In the genomic region with DNA sequence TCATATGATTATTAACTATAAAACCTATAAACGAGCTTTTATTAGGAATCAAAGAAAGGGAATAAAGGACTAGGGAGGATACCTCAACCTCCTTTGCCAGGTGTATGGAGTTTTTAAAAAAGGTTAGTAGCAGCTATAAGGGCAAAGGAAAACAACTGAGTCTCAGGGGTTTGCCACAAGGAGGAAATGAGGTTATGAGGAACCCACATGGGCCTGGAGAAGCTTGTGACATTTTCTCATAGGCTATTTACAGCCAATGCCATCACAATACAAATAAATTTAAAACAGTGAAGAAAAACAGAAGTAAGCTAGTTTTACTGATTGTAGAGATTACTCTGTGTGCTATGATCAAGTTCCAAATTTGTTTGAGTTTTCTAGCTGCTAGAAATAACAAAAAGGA, we compare ENCODE assay signal across 14 cellular contexts.
"Had no signal": no experiment of that assay in that cellular context is flagged by ENCODE, and none has a peak within 500 bp of the region (broad histone marks: within the 10 kb centered on the region; RNA-seq: fewer than 3 reads in every experiment).

No MANE protein-coding gene starts in this region.

- DNase-seq: activated CD4-positive, alpha-beta T cell treated with anti-CD3 and anti-CD28 coated beads for 48 hours; activated CD8-positive, alpha-beta T cell treated with anti-CD3 and anti-CD28 coated beads, Interleukin-2, amount 10 ng/mL, durations not matched to agents 7 days and 5 days; activated naive CD4-positive, alpha-beta T cell treated with anti-CD3 and anti-CD28 coated beads, Interleukin-2, amount 50 U/mL, for 16 hours; effector memory CD4-positive, alpha-beta T cell; gastrocnemius medialis; islet precursor cell; left lung; mesenchymal stem cell; nephron progenitor cell; stimulated activated CD4-positive, alpha-beta T cell treated with anti-CD3 and anti-CD28 coated beads, Interleukin-2, amount 100 ng/mL, for 48 hours; stimulated activated naive CD8-positive, alpha-beta T cell treated with anti-CD3 and anti-CD28 coated beads, Interleukin-15, Interleukin-2, amounts not matched to agents 100 U/mL and 50 U/mL, for 24 hours had no signal

- H3K9me3 ChIP-seq: gastrocnemius medialis had no signal

- H3K4me1 ChIP-seq: gastrocnemius medialis, left lung, suprapubic skin had no signal

- H3K27ac ChIP-seq: gastrocnemius medialis, left lung, suprapubic skin had no signal

- H3K4me3 ChIP-seq: gastrocnemius medialis, left lung, suprapubic skin had no signal

- H3K36me3 ChIP-seq: gastrocnemius medialis, left lung, suprapubic skin had no signal

- ATAC-seq: activated T-helper 17 cell treated with anti-CD3 and anti-CD28 coated beads, Interleukin-2, amount 50 U/mL, for 72 hours; gastrocnemius medialis; left lung; stimulated activated naive CD8-positive, alpha-beta T cell treated with anti-CD3 and anti-CD28 coated beads, Interleukin-15, Interleukin-2, amounts not matched to agents 100 U/mL and 50 U/mL, for 24 hours; WTC11 had no signal

- H3K27me3 ChIP-seq: gastrocnemius medialis, left lung, suprapubic skin had no signal
